26 cellular contexts compared by ENCODE assay signal in the genomic region with DNA sequence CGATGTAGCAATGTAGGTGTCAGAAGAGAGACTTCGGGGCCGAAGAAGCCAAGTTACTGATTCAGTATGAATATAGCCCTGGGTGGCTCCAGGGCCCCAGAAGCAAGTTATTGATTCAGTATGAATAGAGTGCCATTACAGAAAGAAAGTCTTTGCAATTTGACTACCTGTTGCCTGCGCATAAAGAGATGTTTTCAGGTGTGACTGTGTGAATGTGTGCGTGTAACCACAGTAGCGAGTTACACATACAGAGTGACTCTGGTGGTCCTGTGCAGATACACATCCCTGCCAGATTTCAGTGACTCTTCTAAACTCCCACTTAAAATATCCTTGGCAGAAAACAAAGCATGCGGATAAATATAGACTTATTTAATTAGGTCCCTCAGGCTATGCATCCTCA.
"Had no signal": no experiment of that assay in that cellular context is flagged by ENCODE, and none has a peak within 500 bp of the region (broad histone marks: within the 10 kb centered on the region; RNA-seq: fewer than 3 reads in every experiment).

No MANE protein-coding gene starts in this region.

- ATAC-seq: naive thymus-derived CD8-positive, alpha-beta T cell; right cardiac atrium; right lobe of liver; stimulated activated effector memory CD8-positive, alpha-beta T cell treated with anti-CD3 and anti-CD28 coated beads, Interleukin-12 subunit alpha, Interleukin-12 subunit beta, amount 100 ng/mL, for 72 hours; stimulated activated naive B cell treated with anti-CD40 and anti-IgM and Interleukin-4, amounts not matched to agents 10 μg/mL and 1 μg/mL and 100 μg/mL, for 72 hours had no signal

- H3K36me3 Mint-ChIP-seq: naive B cell; stimulated activated effector memory CD8-positive, alpha-beta T cell treated with anti-CD3 and anti-CD28 coated beads, Interleukin-12 subunit alpha, Interleukin-12 subunit beta, amount 100 ng/mL, for 72 hours; stimulated activated naive B cell treated with anti-CD40 and anti-IgM and Interleukin-4, amounts not matched to agents 10 μg/mL and 1 μg/mL and 100 μg/mL, for 72 hours had no signal

- H3K9me3 Mint-ChIP-seq: naive B cell; naive thymus-derived CD8-positive, alpha-beta T cell; nephron progenitor cell; neural crest cell; stimulated activated effector memory CD8-positive, alpha-beta T cell treated with anti-CD3 and anti-CD28 coated beads, Interleukin-12 subunit alpha, Interleukin-12 subunit beta, amount 100 ng/mL, for 72 hours; stimulated activated naive B cell treated with anti-CD40 and anti-IgM and Interleukin-4, amounts not matched to agents 10 μg/mL and 1 μg/mL and 100 μg/mL, for 72 hours; stimulated activated naive CD8-positive, alpha-beta T cell treated with anti-CD3 and anti-CD28 coated beads, Interleukin-15, Interleukin-2, amounts not matched to agents 100 ng/mL and 50 ng/mL, for 24 hours had no signal

- H3K27ac Mint-ChIP-seq: naive B cell; nephron progenitor cell; progenitor cell of endocrine pancreas; stimulated activated effector memory CD8-positive, alpha-beta T cell treated with anti-CD3 and anti-CD28 coated beads, Interleukin-12 subunit alpha, Interleukin-12 subunit beta, amount 100 ng/mL, for 72 hours; stimulated activated naive B cell treated with anti-CD40 and anti-IgM and Interleukin-4, amounts not matched to agents 10 μg/mL and 1 μg/mL and 100 μg/mL, for 72 hours; stimulated activated naive CD8-positive, alpha-beta T cell treated with anti-CD3 and anti-CD28 coated beads, Interleukin-15, Interleukin-2, amounts not matched to agents 100 ng/mL and 50 ng/mL, for 24 hours had no signal

- H3K27me3 ChIP-seq: pancreas, right lobe of liver, sigmoid colon, stomach, thyroid gland, tibial nerve, upper lobe of left lung had no signal

- H3K4me3 Mint-ChIP-seq: naive B cell; naive thymus-derived CD8-positive, alpha-beta T cell; nephron progenitor cell; neural crest cell; stimulated activated effector memory CD8-positive, alpha-beta T cell treated with anti-CD3 and anti-CD28 coated beads, Interleukin-12 subunit alpha, Interleukin-12 subunit beta, amount 100 ng/mL, for 72 hours; stimulated activated naive B cell treated with anti-CD40 and anti-IgM and Interleukin-4, amounts not matched to agents 10 μg/mL and 1 μg/mL and 100 μg/mL, for 72 hours; stimulated activated naive CD8-positive, alpha-beta T cell treated with anti-CD3 and anti-CD28 coated beads, Interleukin-15, Interleukin-2, amounts not matched to agents 100 ng/mL and 50 ng/mL, for 24 hours had no signal

- DNase-seq: naive B cell; naive thymus-derived CD8-positive, alpha-beta T cell; nephron progenitor cell; nucleus accumbens; pancreas; psoas muscle; right cardiac atrium; right lobe of liver; sigmoid colon; small intestine; stimulated activated CD4-positive, alpha-beta T cell treated with anti-CD3 and anti-CD28 coated beads, Interleukin-15, amount 100 ng/mL, for 24 hours; stimulated activated CD4-positive, alpha-beta T cell treated with anti-CD3 and anti-CD28 coated beads, Interleukin-2, amount 100 ng/mL, for 24 hours; stimulated activated CD4-positive, alpha-beta T cell treated with anti-CD3 and anti-CD28 coated beads, Interleukin-2, amount 100 ng/mL, for 48 hours; stimulated activated CD4-positive, alpha-beta T cell treated with anti-CD3 and anti-CD28 coated beads, Interleukin-4, amount 100 ng/mL, for 24 hours; stimulated activated naive B cell treated with anti-CD40 and anti-IgM and Interleukin-4, amounts not matched to agents 10 μg/mL and 1 μg/mL and 100 μg/mL, for 72 hours; stimulated activated naive CD4-positive, alpha-beta T cell treated with Interleukin-2 at 50 U/mL for 16 hours; stomach; thyroid gland; upper lobe of left lung had no signal

- H3K27me3 Mint-ChIP-seq: stimulated activated naive B cell treated with anti-CD40 and anti-IgM and Interleukin-4, amounts not matched to agents 10 μg/mL and 1 μg/mL and 100 μg/mL, for 72 hours had no signal

- H3K4me1 ChIP-seq: psoas muscle had no signal

- H3K4me3 ChIP-seq: pancreas, psoas muscle, right lobe of liver, sigmoid colon, stomach, thoracic aorta, thyroid gland, tibial nerve, upper lobe of left lung had no signal

- H3K4me1 Mint-ChIP-seq: naive B cell; stimulated activated effector memory CD8-positive, alpha-beta T cell treated with anti-CD3 and anti-CD28 coated beads, Interleukin-12 subunit alpha, Interleukin-12 subunit beta, amount 100 ng/mL, for 72 hours had no signal

- H3K9me3 ChIP-seq: neutrophil, pancreas, psoas muscle, right lobe of liver, sigmoid colon, stomach, thoracic aorta, thyroid gland, tibial nerve, upper lobe of left lung had no signal

- H3K36me3 ChIP-seq: neutrophil had no signal

- H3K27ac ChIP-seq: neutrophil, pancreas, psoas muscle, right lobe of liver, sigmoid colon, stomach, thoracic aorta, thyroid gland, tibial nerve, upper lobe of left lung had no signal
